In the genomic region with DNA sequence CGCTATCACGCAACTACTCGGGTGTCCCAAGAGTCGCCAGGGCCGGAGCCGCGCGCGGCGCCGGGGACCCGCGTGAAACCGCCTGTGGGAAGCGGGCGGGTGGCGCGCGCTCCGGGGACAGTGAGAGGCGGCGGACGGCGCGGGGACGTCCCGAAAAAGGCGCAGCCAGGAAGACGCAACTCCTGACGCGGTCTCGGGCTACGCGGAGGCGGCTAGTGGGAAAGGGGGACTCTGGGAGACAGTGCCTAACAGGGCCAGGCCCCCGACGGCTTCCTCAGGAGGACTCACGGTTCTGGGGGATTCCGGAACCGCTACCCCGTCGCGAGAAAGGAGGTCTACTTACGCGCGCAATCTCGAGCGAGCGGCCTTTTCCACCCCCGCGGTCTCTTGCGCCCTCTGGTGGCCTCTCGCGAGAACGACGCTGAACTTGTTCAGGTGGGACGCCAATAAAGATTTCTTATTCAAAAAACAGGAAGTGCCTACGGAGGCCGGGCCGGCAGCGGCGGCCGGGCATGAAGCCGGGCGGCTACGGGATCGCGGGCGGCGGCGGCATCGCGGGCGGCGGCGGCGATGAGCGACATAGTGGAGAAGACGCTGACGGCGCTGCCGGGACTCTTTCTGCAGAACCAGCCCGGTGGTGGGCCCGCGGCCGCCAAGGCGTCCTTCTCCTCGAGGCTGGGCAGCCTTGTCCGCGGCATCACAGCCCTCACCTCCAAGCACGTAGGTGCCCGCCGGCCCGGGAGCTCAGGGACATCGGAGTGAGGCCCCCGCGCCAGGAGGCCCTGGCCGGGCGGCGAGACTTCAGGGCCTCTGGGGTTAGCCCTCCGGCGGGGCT, we compare ENCODE assay signal across 8 cellular contexts. TPM values are rescaled to one million over a fixed set of nuclear protein-coding genes. Genes with fewer than 3 reads are reported as not detected.
DNase-seq lines count a peak whose midpoint lies in the region; ATAC-seq and TF ChIP-seq lines count a peak whose summit lies in the region.

Gene AP4E1, plus strand, starts transcription at position 475 of the 835 bp plus-strand sequence. Its CDS starts 96 bp downstream, at position 571.

- H3K27ac ChIP-seq in adrenal gland (peak within 1 kb of the TSS; percentile 56 to 96 (median 93)), upper lobe of right lung (peak within 1 kb of the TSS; percentile 93)

- ATAC-seq in HG02884 (IDR thresholded peaks at IDR 0.05; ENCODE audit: unreplicated experiment) = peak; percentile 43
- peak; percentile 86 for ATAC-seq in left cardiac atrium
- peak; percentile 95 for ATAC-seq in upper lobe of right lung

- peaks cover 0 to 17% of the 10 kb centered on the region in 2 donors for H3K36me3 ChIP-seq in adrenal gland (replicated peaks in 1 of 2)
- H3K36me3 ChIP-seq in upper lobe of right lung = peaks cover 21% of the 10 kb centered on the region

- TF ChIP-seq POLR2A in GM15510 (IDR thresholded peaks at IDR 0.05; ENCODE audit: borderline replicate concordance, extremely low read depth, insufficient read length) (peak; percentile 74), adrenal gland (IDR thresholded peaks at IDR 0.05) (peak; percentile 24 to 77)

- H3K4me1 ChIP-seq in adrenal gland (replicated peaks in 1 of 2) (peaks cover 11 to 31% of the 10 kb centered on the region in 2 donors), upper lobe of right lung (peaks cover 29% of the 10 kb centered on the region)

- H3K9me3 ChIP-seq in adrenal gland (replicated peaks in 1 of 3) (no peaks in the 10 kb centered on the region), upper lobe of right lung (no peaks in the 10 kb centered on the region)

- 0 to 1% (median 0%) methylated on average over 29 to 102 of the region's 102 CpGs for WGBS in adrenal gland, 4 donors

- DNase-seq in NCI-H146 treated with DMSO at 0.1 percent for 48 hours (lab: John Stamatoyannopoulos, UW; ENCODE audit: unreplicated experiment) (peak; percentile 62), T-helper 1 cell (peak; percentile 87 to 94 (median 92)), adrenal gland (peak; percentile 88 to 96 (median 91)), left cardiac atrium (peak; percentile 90), posterior vena cava (ENCODE audit: low spot score) (peak; percentile 98), upper lobe of right lung (peak; percentile 96)

- no peaks in the 10 kb centered on the region for H3K27me3 ChIP-seq in adrenal gland
- no peaks in the 10 kb centered on the region for H3K27me3 ChIP-seq in upper lobe of right lung

- intact Hi-C loops in adrenal gland (cut with DNase I) = loop anchor here in 1 of 2 donors (10.0 kb wide), 1 partner anchor 234 kb away; no protein-coding TSS in a partner anchor
- intact Hi-C loops in left cardiac atrium (cut with DNase I) = loop anchor here in 1 of 2 donors (10.0 kb wide), 1 partner anchor 244 kb away; no protein-coding TSS in a partner anchor
- intact Hi-C loops in posterior vena cava (cut with DNase I) = loop anchor here in 1 of 2 donors (10.0 kb wide), 1 partner anchor 234 kb away; no protein-coding TSS in a partner anchor
- intact Hi-C loops in upper lobe of right lung (cut with DNase I) = no loop called here

- H3K4me3 ChIP-seq in adrenal gland (peak within 1 kb of the TSS; percentile 65 to 100 (median 84)), upper lobe of right lung (peak within 1 kb of the TSS; percentile 93)

- peak; percentile 92 to 100 (median 98) for TF ChIP-seq CTCF in adrenal gland (IDR thresholded peaks at IDR 0.05)
- TF ChIP-seq CTCF in upper lobe of right lung (IDR thresholded peaks at IDR 0.05) = peak; percentile 94

RNA-seq across cellular contexts. Expression of gene AP4E1, which starts in this region (rescaled TPM):
- total RNA-seq in adrenal gland (10 to 100 TPM in 4 of 8 donors, 1 to 10 TPM in 4; 5.4 to 23.0 (median 9.7) TPM), left cardiac atrium (1 to 10 TPM; 6.3 to 9.9 TPM), posterior vena cava (10 to 100 TPM; 11.5 to 18.6 TPM), upper lobe of right lung (10.8 TPM)
- 10 to 100 TPM in 1 of 3 donors, 1 to 10 TPM in 2; 2.0 to 10.1 (median 2.0) TPM for polyA plus RNA-seq in adrenal gland

Comparison
In these comparisons a context has a peak if more than half of its experiments do, and no peak if none do; other contexts are left out.
1. Peak in every context shown above with its lines: DNase-seq, ATAC-seq, H3K4me3 ChIP-seq and H3K27ac ChIP-seq.
2. ATAC-seq: peak in every context shown above with its lines; median percentile 95 in upper lobe of right lung; 86 in left cardiac atrium; 43 in HG02884.